ENCODE assay signal across 24 cellular contexts in genomic region chr21:43956019-43956666, GRCh38. TPM values are rescaled to one million over a fixed set of nuclear protein-coding genes. Genes with fewer than 3 reads are reported as not detected.
DNase-seq lines count a peak whose midpoint lies in the region; ATAC-seq, FAIRE-seq and TF ChIP-seq lines count a peak whose summit lies in the region.
"Had no signal": no experiment of that assay in that cellular context is flagged by ENCODE, and none has a peak within 500 bp of the region (broad histone marks: within the 10 kb centered on the region; RNA-seq: fewer than 3 reads in every experiment).

No MANE protein-coding gene starts in this region.

- peak; percentile 50 for FAIRE-seq in GM12892 (lab: Jason Lieb, UNC)
- FAIRE-seq: H54 had no signal

- ATAC-seq in HG03045 (IDR thresholded peaks at IDR 0.05; ENCODE audit: unreplicated experiment) = no peak
- no peak for ATAC-seq in GM18907 (IDR thresholded peaks at IDR 0.05; ENCODE audit: unreplicated experiment)
- ATAC-seq: activated CD8-positive, alpha-beta memory T cell treated with anti-CD3 and anti-CD28 coated beads, Interleukin-2, amount 10 ng/mL, durations not matched to agents 7 days and 5 days; stimulated activated naive CD8-positive, alpha-beta T cell treated with anti-CD3 and anti-CD28 coated beads, Interleukin-15, Interleukin-2, amounts not matched to agents 100 U/mL and 50 U/mL, for 24 hours had no signal

- DNase-seq in GM12892 (ENCODE audit: insufficient read length) (no peak), NCI-H69 (lab: John Stamatoyannopoulos, UW) (peak; percentile 49), dermis microvascular lymphatic vessel endothelial cell (ENCODE audit: low read depth in 2 of 2) (peak; percentile 16 to 50), non-pigmented ciliary epithelial cell (ENCODE audit: low read depth) (peak; percentile 3), NCI-H2171 (lab: John Stamatoyannopoulos, UW) (no peak)
- DNase-seq: activated CD4-positive, alpha-beta T cell treated with anti-CD3 and anti-CD28 coated beads for 48 hours; activated CD8-positive, alpha-beta memory T cell treated with anti-CD3 and anti-CD28 coated beads, Interleukin-2, amount 10 ng/mL, durations not matched to agents 7 days and 5 days; AML-193; aorta; Caco-2; central memory CD4-positive, alpha-beta T cell; foreskin melanocyte; KG1; NCI-H187 treated with DMSO at 0.1 percent for 48 hours; NCI-H345; nucleus accumbens; OCI-M1; SHP77 treated with DMSO at 0.1 percent for 48 hours; stimulated activated CD4-positive, alpha-beta T cell treated with anti-CD3 and anti-CD28 coated beads, Interleukin-2, amount 100 ng/mL, for 48 hours; stimulated activated naive CD8-positive, alpha-beta T cell treated with anti-CD3 and anti-CD28 coated beads, Interleukin-15, Interleukin-2, amounts not matched to agents 100 U/mL and 50 U/mL, for 24 hours; T-helper 1 cell had no signal

- TF ChIP-seq POLR2A in GM12892 (IDR thresholded peaks at IDR 0.05; ENCODE audit: low read depth, low read length) = no peak

RNA-seq across cellular contexts. Expression of gene TRAPPC10, which starts 56.0 kb away (rescaled TPM):
- polyA plus RNA-seq in GM12892 (2012; ENCODE audit: missing spikeins) = 24.6 TPM
- 16.7 and 23.5 TPM in 2 replicates for total RNA-seq in dermis microvascular lymphatic vessel endothelial cell

Comparison
In these comparisons a context has a peak if more than half of its experiments do, and no peak if none do; other contexts are left out.
1. DNase-seq: peak in NCI-H69 (single experiment), dermis microvascular lymphatic vessel endothelial cell (2 of 2) and non-pigmented ciliary epithelial cell (single experiment); none in GM12892 (single experiment) and NCI-H2171 (single experiment).